In genomic region chr7:86559096-86559495, GRCh38 we compare ENCODE assay signal across 23 cellular contexts.
"Had no signal": no experiment of that assay in that cellular context is flagged by ENCODE, and none has a peak within 500 bp of the region (broad histone marks: within the 10 kb centered on the region; RNA-seq: fewer than 3 reads in every experiment).

No MANE protein-coding gene starts in this region.

- H3K4me3 ChIP-seq: breast epithelium, esophagus muscularis mucosa, heart right ventricle, mucosa of descending colon, spleen, suprapubic skin, tibial artery, upper lobe of right lung had no signal

- H3K4me1 ChIP-seq: breast epithelium, esophagus muscularis mucosa, foreskin keratinocyte, heart right ventricle, spleen, suprapubic skin, tibial artery, upper lobe of right lung had no signal

- H3K9me3 ChIP-seq: breast epithelium, esophagus muscularis mucosa, mucosa of descending colon, spleen, suprapubic skin, tibial artery had no signal

- H3K27ac ChIP-seq: breast epithelium, esophagus muscularis mucosa, foreskin keratinocyte, heart right ventricle, spleen, suprapubic skin, tibial artery, upper lobe of right lung had no signal

- H3K36me3 ChIP-seq: breast epithelium, esophagus muscularis mucosa, heart right ventricle, spleen, suprapubic skin, tibial artery, upper lobe of right lung had no signal

- H3K27me3 ChIP-seq: breast epithelium, esophagus muscularis mucosa, foreskin keratinocyte, heart right ventricle, spleen, suprapubic skin, tibial artery, upper lobe of right lung had no signal

- DNase-seq: activated CD4-positive, alpha-beta T cell treated with anti-CD3 and anti-CD28 coated beads for 1 hour; activated CD4-positive, alpha-beta T cell treated with anti-CD3 and anti-CD28 coated beads, Interleukin-2, amount 10 ng/mL, durations not matched to agents 7 days and 5 days; activated CD8-positive, alpha-beta memory T cell treated with anti-CD3 and anti-CD28 coated beads, Interleukin-2, amount 10 ng/mL, durations not matched to agents 7 days and 5 days; activated CD8-positive, alpha-beta T cell treated with anti-CD3 and anti-CD28 coated beads, Interleukin-2, amount 10 ng/mL, durations not matched to agents 7 days and 5 days; activated naive CD8-positive, alpha-beta T cell treated with anti-CD3 and anti-CD28 coated beads, Interleukin-2, amount 50 U/mL, for 24 hours; activated T-cell treated with anti-CD3 and anti-CD28 coated beads, Interleukin-2, amount 50 U/mL, for 48 hours; amygdala; central memory CD4-positive, alpha-beta T cell; heart right ventricle; left ventricle myocardium superior; mucosa of descending colon; right cardiac atrium; spleen; stimulated activated naive CD4-positive, alpha-beta T cell; T1000; tibial artery; upper lobe of right lung had no signal

- ATAC-seq: activated CD8-positive, alpha-beta memory T cell treated with anti-CD3 and anti-CD28 coated beads, Interleukin-2, amount 10 ng/mL, durations not matched to agents 7 days and 5 days; activated CD8-positive, alpha-beta T cell treated with anti-CD3 and anti-CD28 coated beads, Interleukin-2, amount 10 ng/mL, durations not matched to agents 7 days and 5 days; activated naive CD8-positive, alpha-beta T cell treated with anti-CD3 and anti-CD28 coated beads, Interleukin-2, amount 50 U/mL, for 24 hours; foreskin keratinocyte; heart right ventricle; left ventricle myocardium superior; mucosa of descending colon; natural killer cell treated with Interleukin-12 subunit alpha and Interleukin-12 subunit beta and Interleukin-15 and Interleukin-18, amount 100 ng/mL, for 72 hours; right cardiac atrium; upper lobe of right lung; WTC11 had no signal
